ENCODE assay signal across 21 cellular contexts in the genomic region with DNA sequence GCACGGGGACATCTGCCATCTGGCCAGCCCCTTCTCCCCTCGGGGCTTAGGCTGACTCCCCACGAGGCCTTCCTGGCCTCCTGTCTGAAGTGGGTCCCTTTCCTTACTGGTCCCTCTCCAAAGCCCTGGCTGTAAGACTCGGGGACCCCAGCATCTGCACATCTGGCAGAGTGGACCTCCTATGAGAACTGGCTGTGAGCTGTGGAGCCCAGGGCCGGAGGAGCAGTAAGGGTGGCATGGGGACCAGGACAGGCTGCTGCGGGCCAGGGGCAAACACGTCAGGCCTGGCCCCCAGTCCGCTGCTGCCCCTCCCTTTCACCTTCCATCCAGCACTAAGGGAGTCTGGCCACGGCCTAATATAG.
"Had no signal": no experiment of that assay in that cellular context is flagged by ENCODE, and none has a peak within 500 bp of the region (broad histone marks: within the 10 kb centered on the region; RNA-seq: fewer than 3 reads in every experiment).

No MANE protein-coding gene starts in this region.

- ATAC-seq: activated T-helper 17 cell treated with anti-CD3 and anti-CD28 coated beads, Interleukin-2, amount 50 U/mL, for 72 hours; K562 had no signal

- H3K27ac ChIP-seq: brain microvascular endothelial cell, cardiac muscle cell, Peyer's patch, VCaP had no signal

- H3K27me3 ChIP-seq: Peyer's patch had no signal

- FAIRE-seq: K562 had no signal

- H3K36me3 ChIP-seq: brain microvascular endothelial cell, cardiac muscle cell had no signal

- DNase-seq: activated CD4-positive, alpha-beta memory T cell treated with anti-CD3 and anti-CD28 coated beads, Interleukin-2, amount 10 ng/mL, durations not matched to agents 7 days and 5 days; activated CD4-positive, alpha-beta T cell treated with anti-CD3 and anti-CD28 coated beads, Interleukin-2, amount 10 ng/mL, durations not matched to agents 7 days and 5 days; activated CD4-positive, CD25-positive, alpha-beta regulatory T cell; activated gamma-delta T cell; activated naive CD4-positive, alpha-beta T cell treated with anti-CD3 and anti-CD28 coated beads for 36 hours; activated T-cell treated with anti-CD3 and anti-CD28 coated beads for 4 hours; activated T-cell treated with anti-CD3 and anti-CD28 coated beads, Interleukin-2, amount 50 U/mL, for 48 hours; amygdala; brain microvascular endothelial cell; MM.1S; NCI-H1105 treated with DMSO at 0.1 percent for 48 hours; NCI-H1436 treated with DMSO at 0.1 percent for 48 hours; NCI-H187; NCI-H2081; NCI-H510A treated with DMSO at 0.1 percent for 48 hours; Peyer's patch; SIG-M5 had no signal

- H3K9me3 ChIP-seq: Peyer's patch had no signal

- H3K4me3 ChIP-seq: cardiac muscle cell, K562, Peyer's patch had no signal
